In the genomic region with DNA sequence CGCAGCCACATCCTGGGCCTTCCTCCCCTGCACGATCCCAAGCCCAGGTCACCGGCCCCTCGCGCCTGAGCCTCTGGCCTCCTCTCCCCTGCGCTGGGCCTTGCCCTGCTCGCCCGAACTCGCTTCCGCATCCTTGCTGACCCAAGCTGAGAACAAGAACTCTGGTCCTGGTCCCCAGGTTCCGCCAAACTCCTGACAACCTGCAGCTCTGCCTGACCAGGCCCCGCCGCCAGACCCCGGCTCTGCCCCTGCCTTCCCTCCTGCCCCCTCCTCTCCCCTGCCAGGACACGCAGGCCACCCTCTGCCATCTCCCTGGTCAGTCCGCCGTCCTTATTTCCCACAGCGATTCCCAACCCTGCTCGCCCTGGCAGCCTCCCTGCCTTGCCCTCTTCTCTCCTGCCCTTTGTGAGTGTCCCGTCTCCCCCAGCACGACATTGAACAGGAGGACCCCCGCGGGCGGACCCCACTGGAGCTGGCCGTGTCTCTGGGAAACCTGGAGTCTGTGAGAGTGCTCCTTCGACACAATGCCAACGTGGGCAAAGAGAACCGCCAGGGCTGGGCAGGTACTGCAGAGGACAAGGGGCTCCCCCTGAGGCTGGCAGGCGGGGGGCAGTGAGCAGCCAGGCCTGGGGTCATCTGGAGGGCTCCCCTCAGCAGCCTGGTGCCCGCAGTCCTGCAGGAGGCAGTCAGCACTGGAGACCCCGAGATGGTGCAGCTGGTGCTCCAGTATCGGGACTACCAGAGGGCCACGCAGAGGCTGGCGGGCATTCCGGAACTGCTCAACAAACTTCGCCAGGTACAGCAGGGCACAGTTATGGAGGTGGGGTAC, we compare ENCODE assay signal across 8 cellular contexts. TPM values are rescaled to one million over a fixed set of nuclear protein-coding genes. Genes with fewer than 3 reads are reported as not detected.
DNase-seq lines count a peak whose midpoint lies in the region; ATAC-seq, FAIRE-seq and TF ChIP-seq lines count a peak whose summit lies in the region.

No MANE protein-coding gene starts in this region.

- ATAC-seq in HG03139 (IDR thresholded peaks at IDR 0.05; ENCODE audit: unreplicated experiment): no peak

- TF ChIP-seq POLR2A in GM12892 (IDR thresholded peaks at IDR 0.05; ENCODE audit: low read depth, low read length): no peak

- H3K9me3 Mint-ChIP-seq in nephron progenitor cell: peaks cover 12% of the 10 kb centered on the region

- no peaks in the 10 kb centered on the region for H3K27me3 Mint-ChIP-seq in nephron progenitor cell (ENCODE audit: low read depth, poor library complexity)

- H3K4me3 ChIP-seq in epithelial cell of proximal tubule (ENCODE audit: low read depth, low read length): peak overlapping the region; percentile 66

- no peak overlapping the region for H3K27ac Mint-ChIP-seq in nephron progenitor cell

- peak overlapping the region; percentile 90 for H3K4me3 Mint-ChIP-seq in nephron progenitor cell

- no peak for TF ChIP-seq CTCF in epithelial cell of proximal tubule (conservative IDR thresholded peaks at IDR 0.05; ENCODE audit: low read depth, low read length)
- no peak for TF ChIP-seq CTCF in nephron progenitor cell (IDR thresholded peaks at IDR 0.05)

- FAIRE-seq in GM12892 (lab: Jason Lieb, UNC) (peak; percentile 83), RCC 7860 (lab: Jason Lieb, UNC) (no peak)

- H3K36me3 Mint-ChIP-seq in nephron progenitor cell (ENCODE audit: low read depth): peaks cover 32% of the 10 kb centered on the region

- DNase-seq in GM12892 (ENCODE audit: insufficient read length) (no peak), RCC 7860 (ENCODE audit: low spot score) (peak; percentile 10), epithelial cell of proximal tubule (ENCODE audit: low read depth) (no peak), nephron progenitor cell (no peak), DMS153 (lab: John Stamatoyannopoulos, UW) (no peak), NCI-H187 treated with DMSO at 0.1 percent for 48 hours (lab: John Stamatoyannopoulos, UW) (no peak), NK-92 (lab: John Stamatoyannopoulos, UW; ENCODE audit: unreplicated experiment) (no peak)

- peaks cover 34% of the 10 kb centered on the region for H3K4me1 Mint-ChIP-seq in nephron progenitor cell

RNA-seq across cellular contexts. Expression of gene ANKRD13D, which starts 0.8 kb away (rescaled TPM):
- polyA plus RNA-seq in GM12892 (2012; ENCODE audit: missing spikeins): 22.1 TPM
- 31.6 and 32.3 TPM in 2 replicates for total RNA-seq in epithelial cell of proximal tubule

RNA-seq across cellular contexts. Expression of gene SSH3, which starts 13.5 kb away (rescaled TPM):
- polyA plus RNA-seq in GM12892 (2012; ENCODE audit: missing spikeins): 0.30 TPM
- 28.4 and 30.4 TPM in 2 replicates for total RNA-seq in epithelial cell of proximal tubule

RNA-seq across cellular contexts. Expression of gene GRK2, which starts 23.6 kb away (rescaled TPM):
- 131 TPM for polyA plus RNA-seq in GM12892 (2012; ENCODE audit: missing spikeins)
- total RNA-seq in epithelial cell of proximal tubule: 46.8 and 66.4 TPM in 2 replicates
